In genomic region chr7:22730921-22731654, GRCh38 we compare ENCODE assay signal across 8 cellular contexts. TPM values are rescaled to one million over a fixed set of nuclear protein-coding genes. Genes with fewer than 3 reads are reported as not detected.
DNase-seq lines count a peak whose midpoint lies in the region; ATAC-seq and TF ChIP-seq lines count a peak whose summit lies in the region.
"Had no signal": no experiment of that assay in that cellular context is flagged by ENCODE, and none has a peak within 500 bp of the region (broad histone marks: within the 10 kb centered on the region; RNA-seq: fewer than 3 reads in every experiment).

No MANE protein-coding gene starts in this region.

- H3K4me3 ChIP-seq in NB4 (ENCODE audit: low read depth, low read length) (no peak overlapping the region), astrocyte of the spinal cord (ENCODE audit: low read depth, low read length) (peak overlapping the region; percentile 12), prostate gland (no peak overlapping the region)
- H3K4me3 ChIP-seq in CD8-positive, alpha-beta T cell (ENCODE audit: low read depth, low read length), result no peak overlapping the region

- no peaks in the 10 kb centered on the region for H3K27me3 ChIP-seq in prostate gland (replicated peaks; ENCODE audit: insufficient read depth)
- peaks cover 14% of the 10 kb centered on the region for H3K27me3 ChIP-seq in CD8-positive, alpha-beta T cell (ENCODE audit: insufficient read depth, low read length)

- intact Hi-C loops in prostate gland (cut with DNase I), result no loop called here
- intact Hi-C loops in CD8-positive, alpha-beta T cell (cut with DNase I, micrococcal nuclease), result no loop called here

- 65% methylated on average over 5 of the region's 5 CpGs for WGBS in prostate gland

- in situ Hi-C loops in astrocyte of the spinal cord (cut with HindIII; ENCODE audit: low sequenced_read_pairs), result no loop called here

- no peak overlapping the region for H3K27ac ChIP-seq in prostate gland
- H3K27ac ChIP-seq in CD8-positive, alpha-beta T cell (ENCODE audit: low read depth, low read length), result no peak overlapping the region

- DNase-seq in EH (ENCODE audit: low read depth) (peak; percentile 94), NB4 (ENCODE audit: low read depth) (peak; percentile 52), astrocyte of the spinal cord (ENCODE audit: low read depth, low spot score) (peak; percentile 89), myocyte (ENCODE audit: low read depth) (peak; percentile 93), prostate gland (ENCODE audit: low spot score) (no peak), globus pallidus (ENCODE audit: low spot score) (no peak)
- DNase-seq in CD8-positive, alpha-beta T cell, result no peak

- no peaks in the 10 kb centered on the region for H3K9me3 Mint-ChIP-seq in CD8-positive, alpha-beta T cell
- H3K9me3 Mint-ChIP-seq: type B pancreatic cell had no signal

- H3K36me3 Mint-ChIP-seq in CD8-positive, alpha-beta T cell, result no peaks in the 10 kb centered on the region
- H3K36me3 Mint-ChIP-seq: type B pancreatic cell had no signal

- no peak overlapping the region for H3K4me3 Mint-ChIP-seq in CD8-positive, alpha-beta T cell
- H3K4me3 Mint-ChIP-seq: type B pancreatic cell had no signal

- CTCF ChIA-PET in CD8-positive, alpha-beta T cell (lab: Charles Lee), result interaction anchor here (1.3 kb wide), 1 partner anchor 171 kb away, joined by 4 read pairs; no protein-coding TSS in a partner anchor

- no peak for ATAC-seq in CD8-positive, alpha-beta T cell

- H3K4me1 ChIP-seq in prostate gland (replicated peaks), result no peaks in the 10 kb centered on the region
- H3K4me1 ChIP-seq in CD8-positive, alpha-beta T cell (ENCODE audit: insufficient read depth, low read length), result peaks cover 9% of the 10 kb centered on the region

- POLR2A ChIA-PET in CD8-positive, alpha-beta T cell (lab: Charles Lee), result no interaction called here

- H3K4me1 Mint-ChIP-seq in CD8-positive, alpha-beta T cell (ENCODE audit: low read depth), result peaks cover 16% of the 10 kb centered on the region

- H3K27ac Mint-ChIP-seq in CD8-positive, alpha-beta T cell, result no peak overlapping the region
- H3K27ac Mint-ChIP-seq: type B pancreatic cell had no signal

- H3K36me3 ChIP-seq in prostate gland, result no peaks in the 10 kb centered on the region
- H3K36me3 ChIP-seq in CD8-positive, alpha-beta T cell (ENCODE audit: insufficient read depth, low read length), result no peaks in the 10 kb centered on the region

- TF ChIP-seq POLR2A in NB4 (IDR thresholded peaks at IDR 0.05; ENCODE audit: extremely low read depth, insufficient read length), result no peak
- TF ChIP-seq POLR2A in prostate gland (IDR thresholded peaks at IDR 0.05), result no peak

- TF ChIP-seq CTCF in NB4 (IDR thresholded peaks at IDR 0.05; ENCODE audit: low read depth, low read length), result no peak
- TF ChIP-seq CTCF in astrocyte of the spinal cord (IDR thresholded peaks at IDR 0.05; ENCODE audit: low read depth, low read length), result no peak
- TF ChIP-seq CTCF in prostate gland (IDR thresholded peaks at IDR 0.05), result no peak
- TF ChIP-seq CTCF in CD8-positive, alpha-beta T cell (IDR thresholded peaks at IDR 0.05), result no peak

- H3K27me3 Mint-ChIP-seq in CD8-positive, alpha-beta T cell (ENCODE audit: low read depth), result peaks cover 46% of the 10 kb centered on the region

- no peaks in the 10 kb centered on the region for H3K9me3 ChIP-seq in prostate gland
- H3K9me3 ChIP-seq in CD8-positive, alpha-beta T cell (ENCODE audit: low read length), result no peaks in the 10 kb centered on the region

RNA-seq across cellular contexts. Expression of gene IL6, which starts 4.1 kb away (rescaled TPM):
- total RNA-seq in myocyte (0.56 TPM in 1 of 2 replicates, not detected in the other), prostate gland (not detected)
- 22.7 TPM for polyA plus RNA-seq in myocyte (2012)
- under 1 TPM in 1 of 2 experiments, not detected in 1; 0.84 TPM for total RNA-seq in CD8-positive, alpha-beta T cell

Comparison
In these comparisons a context has a peak if more than half of its experiments do, and no peak if none do; other contexts are left out.
1. DNase-seq: peak in EH (single experiment), NB4 (single experiment), astrocyte of the spinal cord (single experiment) and myocyte (single experiment); none in prostate gland (single experiment), CD8-positive, alpha-beta T cell (0 of 7) and globus pallidus (single experiment).